Comparison of ENCODE assay signal across 8 cellular contexts in genomic region chr10:63720072-63720537, GRCh38.
A peak's percentile ranks its signal among the peaks of the same experiment; 100 is the strongest.
DNase-seq lines count a peak whose midpoint lies in the region; ATAC-seq and TF ChIP-seq lines count a peak whose summit lies in the region.

No MANE protein-coding gene starts in this region.

- no peak for TF ChIP-seq POLR2A in gastroesophageal sphincter (IDR thresholded peaks at IDR 0.05)

- H3K4me1 ChIP-seq in gastroesophageal sphincter = peaks cover 0 to 35% (median 7%) of the 10 kb centered on the region in 3 donors

- 0% methylated on average over 6 of the region's 6 CpGs for WGBS in gastroesophageal sphincter (ENCODE audit: low coverage in 1 of 2), 2 donors

- ATAC-seq in HG03108 (IDR thresholded peaks at IDR 0.05; ENCODE audit: unreplicated experiment) = peak; percentile 34
- ATAC-seq in gastroesophageal sphincter = no peak
- ATAC-seq in GM18873 (IDR thresholded peaks at IDR 0.05; ENCODE audit: low FRiP score, unreplicated experiment) = no peak

- no peaks in the 10 kb centered on the region for H3K9me3 ChIP-seq in gastroesophageal sphincter

- peak overlapping the region in 2 of 4 donors; percentile 59 to 78 for H3K27ac ChIP-seq in gastroesophageal sphincter

- peak; percentile 92 to 97 (median 94) for TF ChIP-seq CTCF in gastroesophageal sphincter (IDR thresholded peaks at IDR 0.05)

- no peak for TF ChIP-seq EP300 in gastroesophageal sphincter (IDR thresholded peaks at IDR 0.05)

- H3K36me3 ChIP-seq in gastroesophageal sphincter = no peaks in the 10 kb centered on the region

- peak; percentile 69 for DNase-seq in activated effector memory CD4-positive, alpha-beta T cell treated with anti-CD3 and anti-CD28 coated beads, Interleukin-2, amount 50 U/mL, for 16 hours
- no peak for DNase-seq in activated effector memory CD4-positive, alpha-beta T cell treated with Interleukin-2 at 50 U/mL for 16 hours
- DNase-seq in NCI-H460 (ENCODE audit: extremely low read depth, low read depth) (peak; percentile 38), activated T-cell treated with anti-CD3 and anti-CD28 coated beads for 48 hours (ENCODE audit: low read depth) (peak; percentile 12), retina (peak; percentile 59)

- no peak overlapping the region for H3K4me3 ChIP-seq in gastroesophageal sphincter

- no peaks in the 10 kb centered on the region for H3K27me3 ChIP-seq in gastroesophageal sphincter
